ENCODE assay signal across 16 cellular contexts in genomic region chr12:12521044-12521485, GRCh38. TPM values are rescaled to one million over a fixed set of nuclear protein-coding genes. Genes with fewer than 3 reads are reported as not detected.
DNase-seq lines count a peak whose midpoint lies in the region; ATAC-seq and TF ChIP-seq lines count a peak whose summit lies in the region.
"Had no signal": no experiment of that assay in that cellular context is flagged by ENCODE, and none has a peak within 500 bp of the region (broad histone marks: within the 10 kb centered on the region; RNA-seq: fewer than 3 reads in every experiment).

No MANE protein-coding gene starts in this region.

- POLR2A ChIA-PET in GM10248 (lab: Yijun Ruan, JAX) = no interaction called here

- no peak overlapping the region for H3K14ac ChIP-seq in H9 (ENCODE audit: insufficient read depth, low read length)

- DNase-seq in H9 (no peak), NCI-H69 (lab: John Stamatoyannopoulos, UW) (peak; percentile 72), endodermal cell (no peak), psoas muscle (no peak), GM10248 (ENCODE audit: extremely low spot score) (no peak), activated T-cell treated with anti-CD3 and anti-CD28 coated beads for 4 hours (no peak)
- DNase-seq: activated gamma-delta T cell; DND-41; effector CD4-positive, alpha-beta T cell; lower lobe of right lung; PC-9; sigmoid colon; stimulated activated CD4-positive, alpha-beta T cell treated with anti-CD3 and anti-CD28 coated beads, Interleukin-4, amount 100 ng/mL, for 24 hours; WERI-Rb-1 had no signal

- H3K27me3 ChIP-seq in H9 (ENCODE audit: insufficient read depth, low read length) (no peaks in the 10 kb centered on the region; the same call in 1 of the 2 replicates), endodermal cell (ENCODE audit: control insufficient read depth, insufficient read depth, low read length, poor library complexity, severe bottlenecking) (no peaks in the 10 kb centered on the region), psoas muscle (ENCODE audit: insufficient read depth in 3 of 3, low read length in 2 of 3) (no peaks in the 10 kb centered on the region)
- H3K27me3 ChIP-seq: sigmoid colon had no signal

- H3K4me3 ChIP-seq in endodermal cell (ENCODE audit: low read length) = no peak overlapping the region
- H3K4me3 ChIP-seq in psoas muscle = peak overlapping the region; percentile 24
- H3K4me3 ChIP-seq: lower lobe of right lung, PC-9, sigmoid colon had no signal

- H4K5ac ChIP-seq in H9 (ENCODE audit: insufficient read length, low read depth, low read length) = no peak overlapping the region

- no peak overlapping the region for H3T11ph ChIP-seq in H9 (ENCODE audit: low read length)

- no peak overlapping the region for H2BK15ac ChIP-seq in H9 (ENCODE audit: low read depth, low read length)

- H4K20me1 ChIP-seq in H9 (ENCODE audit: control insufficient read depth, insufficient read depth, insufficient read length) = no peaks in the 10 kb centered on the region

- H3K36me3 Mint-ChIP-seq in H9 (ENCODE audit: insufficient read depth in 1 of 3, low read depth in 3 of 3) (peaks cover 7 to 43% (median 38%) of the 10 kb centered on the region in 3 experiments), endodermal cell (ENCODE audit: low read depth) (peaks cover 24% of the 10 kb centered on the region)

- no peak overlapping the region for H2BK120ac ChIP-seq in H9 (ENCODE audit: low read depth, low read length, poor library complexity, severe bottlenecking)

- intact Hi-C loops in psoas muscle (cut with DNase I) = loop anchor here in 1 of 2 donors (5.0 kb wide), 1 partner anchor 41 kb away; the partner anchor contains the start of gene DUSP16

- no peak overlapping the region for H3K23ac ChIP-seq in H9 (ENCODE audit: insufficient read length, low read depth, low read length)

- no peak overlapping the region for H3K18ac ChIP-seq in H9 (ENCODE audit: insufficient read length, low read depth, low read length)

- H3K23me2 ChIP-seq in H9 (ENCODE audit: insufficient read length, low read depth, low read length, poor library complexity, severe bottlenecking) = no peaks in the 10 kb centered on the region

- H3K4me1 Mint-ChIP-seq in H9 = peaks cover 46 to 59% of the 10 kb centered on the region in 2 experiments
- peaks cover 66% of the 10 kb centered on the region for H3K4me1 Mint-ChIP-seq in endodermal cell

- peaks cover 14% of the 10 kb centered on the region; the same call in 1 of the 2 replicates for H3K79me2 ChIP-seq in H9 (ENCODE audit: insufficient read depth, low read length)

- H3K4me1 ChIP-seq in H9 (ENCODE audit: insufficient read depth, low read length) (peaks cover 10% of the 10 kb centered on the region; the same call in 1 of the 2 replicates), endodermal cell (ENCODE audit: control insufficient read depth, insufficient read depth, low read length) (peaks cover 20% of the 10 kb centered on the region), psoas muscle (peaks cover 62% of the 10 kb centered on the region)
- H3K4me1 ChIP-seq: sigmoid colon had no signal

- H3K27ac ChIP-seq in H9 (ENCODE audit: insufficient read length, low read depth, low read length) (no peak overlapping the region), endodermal cell (ENCODE audit: low read depth, low read length) (peak overlapping the region; percentile 78), psoas muscle (peak overlapping the region; percentile 64)
- H3K27ac ChIP-seq: lower lobe of right lung, sigmoid colon, WERI-Rb-1 had no signal

- WGBS in H9 (ENCODE audit: extremely low coverage, insufficient read length, low lambda C conversion rate) = no CpG with 5 or more reads among the region's 8 CpGs
- WGBS in endodermal cell (ENCODE audit: insufficient coverage in 1 of 2, insufficient read length in 1 of 2), 2 experiments = 90 to 100% methylated on average over 1 to 8 of the region's 8 CpGs
- WGBS in psoas muscle, 3 donors = 67 to 81% (median 78%) methylated on average over 8 of the region's 8 CpGs

- H3K4me2 ChIP-seq in H9 (ENCODE audit: insufficient read depth, insufficient read length, low read length) = no peak overlapping the region
- H3K4me2 ChIP-seq: PC-9 had no signal

- CTCF ChIA-PET in GM10248 (lab: Yijun Ruan, JAX) = interaction anchor here (1.1 to 2.5 kb wide), 2 partner anchors 11 to 23 kb away, joined by 3 to 14 read pairs; no protein-coding TSS in a partner anchor

- no peaks in the 10 kb centered on the region for H3K9me3 Mint-ChIP-seq in H9
- no peaks in the 10 kb centered on the region for H3K9me3 Mint-ChIP-seq in endodermal cell

- no peak overlapping the region for H2BK20ac ChIP-seq in H9 (ENCODE audit: low read depth, low read length, poor library complexity, severe bottlenecking)

- H3K4ac ChIP-seq in H9 (ENCODE audit: low read depth, low read length) = no peak overlapping the region

- no peak overlapping the region for H4K8ac ChIP-seq in H9 (replicated peaks; ENCODE audit: insufficient read length, low read depth, low read length)

- H3K56ac ChIP-seq in H9 (ENCODE audit: insufficient read length, low read depth, low read length) = no peak overlapping the region

- no peak for ATAC-seq in psoas muscle
- no peak for ATAC-seq in GM18511 (IDR thresholded peaks at IDR 0.05; ENCODE audit: unreplicated experiment)
- ATAC-seq in GM18868 (IDR thresholded peaks at IDR 0.05; ENCODE audit: unreplicated experiment) = no peak
- ATAC-seq: lower lobe of right lung had no signal

- H2BK5ac ChIP-seq in H9 (ENCODE audit: insufficient read length, low read length) = no peak overlapping the region

- no peak overlapping the region for H2AFZ ChIP-seq in H9 (ENCODE audit: low read length)
- H2AFZ ChIP-seq: PC-9 had no signal

- no peak overlapping the region for H2AK5ac ChIP-seq in H9 (ENCODE audit: insufficient read length, low read length)

- H3K4me3 Mint-ChIP-seq in H9 (no peak overlapping the region), endodermal cell (no peak overlapping the region)

- no peaks in the 10 kb centered on the region for H3K27me3 Mint-ChIP-seq in H9 (ENCODE audit: low read depth)
- no peaks in the 10 kb centered on the region for H3K27me3 Mint-ChIP-seq in endodermal cell (ENCODE audit: insufficient read depth)

- no peak overlapping the region for H2BK12ac ChIP-seq in H9 (ENCODE audit: insufficient read length, low read depth, low read length)

- H3K9me3 ChIP-seq in H9 (ENCODE audit: control insufficient read depth, low read depth, low read length) (no peaks in the 10 kb centered on the region), endodermal cell (ENCODE audit: control insufficient read depth, low read length) (no peaks in the 10 kb centered on the region), psoas muscle (no peaks in the 10 kb centered on the region)
- H3K9me3 ChIP-seq: lower lobe of right lung, sigmoid colon had no signal

- H3K27ac Mint-ChIP-seq in H9 (peak overlapping the region; percentile 3 to 65 (median 41); a peak in 4 of 7 replicates), endodermal cell (peak overlapping the region; percentile 2)

- H3K36me3 ChIP-seq in endodermal cell (ENCODE audit: control insufficient read depth, insufficient read depth, low read length) (peaks cover 28% of the 10 kb centered on the region), psoas muscle (ENCODE audit: insufficient read depth in 1 of 2, low read depth in 1 of 2) (peaks cover 0 to 15% of the 10 kb centered on the region in 2 donors)

- TF ChIP-seq CTCF in H9 (conservative IDR thresholded peaks at IDR 0.05) = no peak
- TF ChIP-seq CTCF in endodermal cell (conservative IDR thresholded peaks at IDR 0.05) = no peak
- no peak for TF ChIP-seq CTCF in psoas muscle (IDR thresholded peaks at IDR 0.05)
- no peak for TF ChIP-seq CTCF in GM10248 (IDR thresholded peaks at IDR 0.05; ENCODE audit: control extremely low read depth, extremely low read depth, low read depth, missing control alignments)

- H3K79me1 ChIP-seq in H9 (ENCODE audit: insufficient read depth, low read depth, low read length, poor library complexity, severe bottlenecking) = no peaks in the 10 kb centered on the region

- H3K9ac ChIP-seq in H9 (ENCODE audit: extremely low read depth, insufficient read length, low read length) = no peak overlapping the region
- H3K9ac ChIP-seq in endodermal cell (ENCODE audit: extremely low read depth, low read length, poor library complexity, severe bottlenecking) = no peak overlapping the region

- no peak overlapping the region for H4K91ac ChIP-seq in H9 (ENCODE audit: insufficient read length, low read depth, low read length)

RNA-seq across cellular contexts. Expression of gene DUSP16, which starts 41.6 kb away (rescaled TPM):
- total RNA-seq in H9 (2021) (62.5 and 64.0 TPM in 2 replicates), endodermal cell (10 to 100 TPM; 28.1 to 42.5 TPM), psoas muscle (10 to 100 TPM; 14.2 to 23.8 (median 19.7) TPM)
- 20.0 TPM for polyA plus RNA-seq in endodermal cell (2013, experiment 1 of 2)
- 17.4 TPM for polyA plus RNA-seq in endodermal cell (2013, experiment 2 of 2)
- 1 to 10 TPM; 3.3 to 8.4 (median 4.5) TPM for polyA plus RNA-seq in psoas muscle
